Comparison of ENCODE assay signal across 24 cellular contexts in genomic region chr2:191965733-191966132, GRCh38.
"Had no signal": no experiment of that assay in that cellular context is flagged by ENCODE, and none has a peak within 500 bp of the region (broad histone marks: within the 10 kb centered on the region; RNA-seq: fewer than 3 reads in every experiment).

No MANE protein-coding gene starts in this region.

- FAIRE-seq: colon, endothelial cell of umbilical vein, islet of Langerhans, keratinocyte had no signal

- H3K27ac ChIP-seq: coronary artery, esophagus squamous epithelium, gastrocnemius medialis, heart right ventricle, left lung, lower lobe of right lung had no signal

- H3K36me3 ChIP-seq: esophagus squamous epithelium, gastrocnemius medialis, heart right ventricle, left lung, lower lobe of right lung had no signal

- H3K4me1 ChIP-seq: esophagus squamous epithelium, gastrocnemius medialis had no signal

- H3K9me3 ChIP-seq: esophagus squamous epithelium, gastrocnemius medialis, heart right ventricle, left lung, lower lobe of right lung, mucosa of descending colon had no signal

- DNase-seq: dermis blood vessel endothelial cell; dorsolateral prefrontal cortex; effector CD4-positive, alpha-beta T cell; effector memory CD4-positive, alpha-beta T cell; esophagus squamous epithelium; foreskin fibroblast; foreskin melanocyte; gastrocnemius medialis; glutamatergic neuron; head of caudate nucleus; heart right ventricle; hippocampal formation; left cardiac atrium; left lung; left ventricle myocardium superior; lower lobe of right lung; mesenchymal stem cell; mucosa of descending colon; naive B cell had no signal

- H3K4me3 ChIP-seq: coronary artery, dorsolateral prefrontal cortex, esophagus squamous epithelium, gastrocnemius medialis, heart right ventricle, left lung, lower lobe of right lung, mucosa of descending colon had no signal

- H3K27me3 ChIP-seq: dorsolateral prefrontal cortex, esophagus squamous epithelium, gastrocnemius medialis, heart right ventricle, left lung had no signal
